ENCODE assay signal across 28 cellular contexts in the genomic region with DNA sequence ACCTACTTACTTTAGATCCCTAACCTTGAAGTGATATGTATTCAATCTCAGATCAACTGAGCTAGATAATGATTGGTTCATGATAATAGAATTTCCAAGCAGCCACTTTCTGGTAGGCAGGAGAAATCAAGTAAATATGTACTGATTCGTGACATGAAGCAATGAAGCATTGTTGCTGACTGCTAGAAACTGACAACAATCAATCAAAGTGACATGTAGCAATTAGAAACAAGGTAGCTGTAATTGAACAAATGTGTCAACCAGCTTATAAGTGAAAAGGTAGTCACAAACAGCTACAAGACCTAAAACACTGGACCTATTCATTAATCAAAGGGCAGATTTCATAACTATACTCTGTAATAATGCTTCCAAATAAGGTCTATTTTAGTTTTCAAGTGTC.
"Had no signal": no experiment of that assay in that cellular context is flagged by ENCODE, and none has a peak within 500 bp of the region (broad histone marks: within the 10 kb centered on the region; RNA-seq: fewer than 3 reads in every experiment).

No MANE protein-coding gene starts in this region.

- H3K36me3 ChIP-seq: esophagus muscularis mucosa, gastrocnemius medialis, heart left ventricle had no signal

- H3K4me1 ChIP-seq: body of pancreas, esophagus muscularis mucosa, foreskin keratinocyte, gastrocnemius medialis, heart left ventricle had no signal

- H3K27me3 ChIP-seq: body of pancreas, esophagus muscularis mucosa, foreskin keratinocyte, gastrocnemius medialis, heart left ventricle had no signal

- H3K9me3 ChIP-seq: body of pancreas, esophagus muscularis mucosa, gastrocnemius medialis, heart left ventricle had no signal

- DNase-seq: activated CD4-positive, alpha-beta memory T cell treated with anti-CD3 and anti-CD28 coated beads for 36 hours; activated CD4-positive, alpha-beta T cell treated with anti-CD3 and anti-CD28 coated beads for 36 hours; activated CD4-positive, alpha-beta T cell treated with anti-CD3 and anti-CD28 coated beads, Interleukin-2, amount 10 ng/mL, durations not matched to agents 24 days and 14 days; activated CD4-positive, CD25-positive, alpha-beta regulatory T cell; activated CD4-positive, CD25-positive, alpha-beta regulatory T cell treated with anti-CD3 and anti-CD28 coated beads, Interleukin-2, amount 50 U/mL, for 72 hours; activated CD8-positive, alpha-beta memory T cell treated with anti-CD3 and anti-CD28 coated beads, Interleukin-2, amount 10 ng/mL, durations not matched to agents 7 days and 5 days; activated CD8-positive, alpha-beta memory T cell treated with anti-CD3 and anti-CD28 coated beads, Interleukin-2, amount 50 U/mL, for 4 hours; activated CD8-positive, alpha-beta T cell treated with anti-CD3 and anti-CD28 coated beads, Interleukin-2, amount 10 ng/mL, durations not matched to agents 7 days and 5 days; activated effector memory CD4-positive, alpha-beta T cell treated with anti-CD3 and anti-CD28 coated beads, Interleukin-2, amount 50 U/mL, for 16 hours; activated naive CD4-positive, alpha-beta T cell treated with anti-CD3 and anti-CD28 coated beads, Interleukin-2, amount 10 ng/mL, durations not matched to agents 7 days and 5 days; activated naive CD8-positive, alpha-beta T cell treated with anti-CD3 and anti-CD28 coated beads, Interleukin-2, amount 10 ng/mL, durations not matched to agents 7 days and 5 days; activated T-cell treated with anti-CD3 and anti-CD28 coated beads, Interleukin-2, amount 50 U/mL, for 1 hour; activated T-cell treated with anti-CD3 and anti-CD28 coated beads, Interleukin-2, amount 50 U/mL, for 48 hours; amniotic stem cell; anterior cingulate cortex; body of pancreas; caudate nucleus; cortex of kidney; dermis blood vessel endothelial cell; effector CD4-positive, alpha-beta T cell; effector memory CD8-positive, alpha-beta T cell; erythroblast; foreskin keratinocyte; gastrocnemius medialis; glutamatergic neuron; heart left ventricle; T-helper 2 cell had no signal

- H3K27ac ChIP-seq: body of pancreas, esophagus muscularis mucosa, foreskin keratinocyte, gastrocnemius medialis, heart left ventricle had no signal

- H3K4me3 ChIP-seq: body of pancreas, esophagus muscularis mucosa, gastrocnemius medialis, heart left ventricle had no signal
